ENCODE assay signal across 11 cellular contexts in genomic region chr22:23834830-23835772, GRCh38. TPM values are rescaled to one million over a fixed set of nuclear protein-coding genes. Genes with fewer than 3 reads are reported as not detected.
DNase-seq lines count a peak whose midpoint lies in the region; ATAC-seq and TF ChIP-seq lines count a peak whose summit lies in the region.
"Had no signal": no experiment of that assay in that cellular context is flagged by ENCODE, and none has a peak within 500 bp of the region (broad histone marks: within the 10 kb centered on the region; RNA-seq: fewer than 3 reads in every experiment).

No MANE protein-coding gene starts in this region.

- no peaks in the 10 kb centered on the region for H3K36me3 ChIP-seq in aorta (ENCODE audit: control insufficient read depth in 1 of 2, insufficient read depth in 2 of 2, low read length in 1 of 2)

- WGBS in aorta, 2 donors, result 26 to 33% methylated on average over 12 of the region's 12 CpGs

- H3K36me3 Mint-ChIP-seq in activated naive CD8-positive, alpha-beta T cell treated with anti-CD3 and anti-CD28 coated beads, Interleukin-2, amount 10 ng/mL, durations not matched to agents 7 days and 5 days, result peaks cover 13% of the 10 kb centered on the region
- H3K36me3 Mint-ChIP-seq in activated naive CD8-positive, alpha-beta T cell treated with anti-CD3 and anti-CD28 coated beads for 36 hours, result peaks cover 5% of the 10 kb centered on the region
- peaks cover 7 to 8% of the 10 kb centered on the region in 2 donors for H3K36me3 Mint-ChIP-seq in naive B cell

- H3K4me3 ChIP-seq in aorta (ENCODE audit: low read length in 2 of 2) (no peak overlapping the region), foreskin fibroblast (ENCODE audit: low read depth in 1 of 2, low read length in 2 of 2) (no peak overlapping the region)
- H3K4me3 ChIP-seq: SK-N-MC, vagina had no signal

- TF ChIP-seq CTCF in foreskin fibroblast (IDR thresholded peaks at IDR 0.05; ENCODE audit: low read depth, low read length), result no peak

- peaks cover 3% of the 10 kb centered on the region for H3K27me3 Mint-ChIP-seq in activated naive CD8-positive, alpha-beta T cell treated with anti-CD3 and anti-CD28 coated beads, Interleukin-2, amount 10 ng/mL, durations not matched to agents 7 days and 5 days
- H3K27me3 Mint-ChIP-seq in activated naive CD8-positive, alpha-beta T cell treated with anti-CD3 and anti-CD28 coated beads for 36 hours, result peaks cover 6% of the 10 kb centered on the region
- no peaks in the 10 kb centered on the region for H3K27me3 Mint-ChIP-seq in naive B cell

- peaks cover 22% of the 10 kb centered on the region for H3K4me1 Mint-ChIP-seq in activated naive CD8-positive, alpha-beta T cell treated with anti-CD3 and anti-CD28 coated beads, Interleukin-2, amount 10 ng/mL, durations not matched to agents 7 days and 5 days
- H3K4me1 Mint-ChIP-seq in activated naive CD8-positive, alpha-beta T cell treated with anti-CD3 and anti-CD28 coated beads for 36 hours, result peaks cover 17% of the 10 kb centered on the region
- H3K4me1 Mint-ChIP-seq in naive B cell, result peaks cover 43 to 60% (median 56%) of the 10 kb centered on the region in 3 donors

- H3K9me3 ChIP-seq in aorta (ENCODE audit: control insufficient read depth, low read length), result no peaks in the 10 kb centered on the region
- H3K9me3 ChIP-seq: vagina had no signal

- intact Hi-C loops in aorta (cut with DNase I), result no loop called here

- H3K27ac Mint-ChIP-seq in activated naive CD8-positive, alpha-beta T cell treated with anti-CD3 and anti-CD28 coated beads, Interleukin-2, amount 10 ng/mL, durations not matched to agents 7 days and 5 days, result peak overlapping the region; percentile 61
- no peak overlapping the region for H3K27ac Mint-ChIP-seq in activated naive CD8-positive, alpha-beta T cell treated with anti-CD3 and anti-CD28 coated beads for 36 hours
- H3K27ac Mint-ChIP-seq in naive B cell, result peak overlapping the region; percentile 81 to 100 (median 96)

- peak overlapping the region in 1 of 2 donors; percentile 37 for H3K27ac ChIP-seq in aorta (ENCODE audit: low read depth in 1 of 2, low read length in 2 of 2)
- H3K27ac ChIP-seq: SK-N-MC, vagina had no signal

- H3K27me3 ChIP-seq in aorta (ENCODE audit: control insufficient read depth in 1 of 2, insufficient read depth in 2 of 2, low read length in 1 of 2), result no peaks in the 10 kb centered on the region
- H3K27me3 ChIP-seq: vagina had no signal

- no peaks in the 10 kb centered on the region for H3K4me1 ChIP-seq in aorta (ENCODE audit: control insufficient read depth in 1 of 2, insufficient read depth in 2 of 2, low read length in 2 of 2)

- DNase-seq in activated naive CD8-positive, alpha-beta T cell treated with anti-CD3 and anti-CD28 coated beads, Interleukin-2, amount 10 ng/mL, durations not matched to agents 7 days and 5 days, result no peak
- no peak for DNase-seq in activated naive CD8-positive, alpha-beta T cell treated with anti-CD3 and anti-CD28 coated beads for 36 hours
- DNase-seq in cerebellum (ENCODE audit: low spot score) (peak; percentile 60), naive B cell (no peak), aorta (peak; percentile 51 to 72), foreskin fibroblast (no peak), NCI-H510A (lab: John Stamatoyannopoulos, UW) (no peak)
- no peak for DNase-seq in stimulated activated CD4-positive, alpha-beta T cell treated with anti-CD3 and anti-CD28 coated beads, Interleukin-15, amount 100 ng/mL, for 24 hours
- DNase-seq: foreskin melanocyte had no signal

- H3K4me3 Mint-ChIP-seq in activated naive CD8-positive, alpha-beta T cell treated with anti-CD3 and anti-CD28 coated beads, Interleukin-2, amount 10 ng/mL, durations not matched to agents 7 days and 5 days, result no peak overlapping the region
- no peak overlapping the region for H3K4me3 Mint-ChIP-seq in activated naive CD8-positive, alpha-beta T cell treated with anti-CD3 and anti-CD28 coated beads for 36 hours
- peak overlapping the region in 3 of 8 donors; percentile 44 to 95 (median 72) for H3K4me3 Mint-ChIP-seq in naive B cell

- no peaks in the 10 kb centered on the region for H3K9me3 Mint-ChIP-seq in activated naive CD8-positive, alpha-beta T cell treated with anti-CD3 and anti-CD28 coated beads, Interleukin-2, amount 10 ng/mL, durations not matched to agents 7 days and 5 days
- no peaks in the 10 kb centered on the region for H3K9me3 Mint-ChIP-seq in activated naive CD8-positive, alpha-beta T cell treated with anti-CD3 and anti-CD28 coated beads for 36 hours
- no peaks in the 10 kb centered on the region for H3K9me3 Mint-ChIP-seq in naive B cell

- POLR2A ChIA-PET in activated naive CD8-positive, alpha-beta T cell treated with anti-CD3 and anti-CD28 coated beads, Interleukin-2, amount 10 ng/mL, durations not matched to agents 7 days and 5 days (lab: Charles Lee), result interaction anchor here (1.6 kb wide), 1 partner anchor 23 kb away, joined by 4 read pairs; the partner anchor contains the start of gene SLC2A11

- no peak for ATAC-seq in activated naive CD8-positive, alpha-beta T cell treated with anti-CD3 and anti-CD28 coated beads, Interleukin-2, amount 10 ng/mL, durations not matched to agents 7 days and 5 days (ENCODE audit: low read depth)
- no peak for ATAC-seq in naive B cell (ENCODE audit: low read depth in 2 of 2)
- no peak for ATAC-seq in aorta (ENCODE audit: low FRiP score)

RNA-seq across cellular contexts. Expression of gene DERL3, which starts 3.7 kb away (rescaled TPM):
- 1 to 10 TPM; 9.6 to 9.9 TPM for total RNA-seq in activated naive CD8-positive, alpha-beta T cell treated with anti-CD3 and anti-CD28 coated beads, Interleukin-2, amount 10 ng/mL, durations not matched to agents 7 days and 5 days
- total RNA-seq in activated naive CD8-positive, alpha-beta T cell treated with anti-CD3 and anti-CD28 coated beads for 36 hours, result 1 to 10 TPM; 4.0 to 5.9 TPM
- 1.3 TPM for total RNA-seq in cerebellum
- polyA plus RNA-seq in naive B cell (ENCODE audit: low read depth in 6 of 6), result 10 to 100 TPM; 25.2 to 33.9 (median 26.4) TPM
- 1 to 10 TPM; 1.9 to 3.9 TPM for total RNA-seq in aorta
- 1 to 10 TPM; 1.4 to 6.1 TPM for polyA plus RNA-seq in aorta

RNA-seq across cellular contexts. Expression of gene SLC2A11, which starts 22.6 kb away (rescaled TPM):
- total RNA-seq in activated naive CD8-positive, alpha-beta T cell treated with anti-CD3 and anti-CD28 coated beads, Interleukin-2, amount 10 ng/mL, durations not matched to agents 7 days and 5 days, result 10 to 100 TPM; 10.0 to 12.1 TPM
- total RNA-seq in activated naive CD8-positive, alpha-beta T cell treated with anti-CD3 and anti-CD28 coated beads for 36 hours, result 1 to 10 TPM; 5.2 to 5.9 TPM
- total RNA-seq in cerebellum (31.8 TPM), aorta (10 to 100 TPM in 1 of 2 donors, 1 to 10 TPM in 1; 4.8 to 14.4 TPM)
- polyA plus RNA-seq in naive B cell (ENCODE audit: low read depth in 6 of 6) (10 to 100 TPM in 4 of 6 donors, 1 to 10 TPM in 2; 7.0 to 15.9 (median 10.9) TPM), aorta (10 to 100 TPM; 16.7 TPM)

RNA-seq across cellular contexts. Expression of gene SMARCB1, which starts 48.3 kb away (rescaled TPM):
- total RNA-seq in activated naive CD8-positive, alpha-beta T cell treated with anti-CD3 and anti-CD28 coated beads, Interleukin-2, amount 10 ng/mL, durations not matched to agents 7 days and 5 days, result 10 to 100 TPM; 81.2 to 82.8 TPM
- total RNA-seq in activated naive CD8-positive, alpha-beta T cell treated with anti-CD3 and anti-CD28 coated beads for 36 hours, result 10 to 100 TPM; 94.3 to 94.5 TPM
- 36.8 TPM for total RNA-seq in cerebellum
- 10 to 100 TPM; 73.0 to 90.9 (median 78.1) TPM for polyA plus RNA-seq in naive B cell (ENCODE audit: low read depth in 6 of 6)
- total RNA-seq in aorta, result 10 to 100 TPM; 48.3 to 53.5 TPM
- polyA plus RNA-seq in aorta, result 10 to 100 TPM; 24.2 to 31.7 TPM

RNA-seq across cellular contexts. Expression of gene MIF, which starts 59.1 kb away (rescaled TPM):
- total RNA-seq in activated naive CD8-positive, alpha-beta T cell treated with anti-CD3 and anti-CD28 coated beads, Interleukin-2, amount 10 ng/mL, durations not matched to agents 7 days and 5 days, result 100 to 1,000 TPM; 776 to 848 TPM
- total RNA-seq in activated naive CD8-positive, alpha-beta T cell treated with anti-CD3 and anti-CD28 coated beads for 36 hours, result 1,000 to 10,000 TPM; 1,236 to 1,275 TPM
- total RNA-seq in cerebellum (95.4 TPM), aorta (100 to 1,000 TPM; 278 to 316 TPM)
- polyA plus RNA-seq in naive B cell (ENCODE audit: low read depth in 6 of 6) (1,000 to 10,000 TPM in 2 of 6 donors, 100 to 1,000 TPM in 4; 853 to 1,113 (median 946) TPM), aorta (100 to 1,000 TPM; 362 to 373 TPM)

Comparison
In these comparisons a context has a peak if more than half of its experiments do, and no peak if none do; other contexts are left out.
1. DNase-seq: peak in cerebellum (single experiment) and aorta (2 of 2); none in activated naive CD8-positive, alpha-beta T cell treated with anti-CD3 and anti-CD28 coated beads, Interleukin-2, amount 10 ng/mL, durations not matched to agents 7 days and 5 days (single experiment), activated naive CD8-positive, alpha-beta T cell treated with anti-CD3 and anti-CD28 coated beads for 36 hours (single experiment), naive B cell (single experiment), stimulated activated CD4-positive, alpha-beta T cell treated with anti-CD3 and anti-CD28 coated beads, Interleukin-15, amount 100 ng/mL, for 24 hours (single experiment), foreskin fibroblast (0 of 2) and NCI-H510A (single experiment).